ENCODE assay signal across 20 cellular contexts in genomic region chr2:129895526-129896082, GRCh38.
A peak's percentile ranks its signal among the peaks of the same experiment; 100 is the strongest.
DNase-seq lines count a peak whose midpoint lies in the region; ATAC-seq and TF ChIP-seq lines count a peak whose summit lies in the region.
"Had no signal": no experiment of that assay in that cellular context is flagged by ENCODE, and none has a peak within 500 bp of the region (broad histone marks: within the 10 kb centered on the region; RNA-seq: fewer than 3 reads in every experiment).

No MANE protein-coding gene starts in this region.

- no peak overlapping the region for H3K4me3 ChIP-seq in colonic mucosa
- no peak overlapping the region for H3K4me3 ChIP-seq in esophagus muscularis mucosa
- H3K4me3 ChIP-seq in vagina, result no peak overlapping the region
- no peak overlapping the region for H3K4me3 ChIP-seq in HAP-1
- H3K4me3 ChIP-seq: GM12878 had no signal

- intact Hi-C loops in colonic mucosa (cut with DNase I), result no loop called here
- intact Hi-C loops in esophagus muscularis mucosa (cut with DNase I), result no loop called here
- intact Hi-C loops in vagina (cut with DNase I), result no loop called here
- intact Hi-C loops in left colon (cut with DNase I, micrococcal nuclease), result no loop called here

- H3K4me1 ChIP-seq in colonic mucosa (no peaks in the 10 kb centered on the region), esophagus muscularis mucosa (no peaks in the 10 kb centered on the region), vagina (no peaks in the 10 kb centered on the region), HAP-1 (no peaks in the 10 kb centered on the region)
- H3K4me1 ChIP-seq: BE2C had no signal

- peak; percentile 6 for DNase-seq in colonic mucosa
- peak; percentile 77 for DNase-seq in esophagus muscularis mucosa (ENCODE audit: extremely low spot score)
- peak; percentile 35 for DNase-seq in mesenteric fat pad (ENCODE audit: low spot score)
- DNase-seq in vagina (ENCODE audit: extremely low spot score in 2 of 2), result peak; percentile 37 to 69
- DNase-seq in HAP-1 (ENCODE audit: low spot score in 2 of 2), result no peak
- no peak for DNase-seq in left colon
- DNase-seq: ACHN; BE2C; C1 segment of cervical spinal cord; CD4-positive, CD25-positive, alpha-beta regulatory T cell; CD8-positive, alpha-beta memory T cell; COR-L47; DMS 273 treated with DMSO at 0.1 percent for 48 hours; DMS53; DND-41; EL; GOT3; H7 had no signal

- no peak for TF ChIP-seq POLR2A in esophagus muscularis mucosa (IDR thresholded peaks at IDR 0.05; ENCODE audit: low read depth)
- TF ChIP-seq POLR2A in vagina (IDR thresholded peaks at IDR 0.05), result no peak

- no peaks in the 10 kb centered on the region for H3K36me3 ChIP-seq in colonic mucosa
- H3K36me3 ChIP-seq in esophagus muscularis mucosa, result no peaks in the 10 kb centered on the region
- H3K36me3 ChIP-seq in vagina, result no peaks in the 10 kb centered on the region
- no peaks in the 10 kb centered on the region for H3K36me3 ChIP-seq in HAP-1 (replicated peaks)
- H3K36me3 ChIP-seq: BE2C had no signal

- TF ChIP-seq EP300 in esophagus muscularis mucosa (IDR thresholded peaks at IDR 0.05), result no peak

- no peak for TF ChIP-seq CTCF in colonic mucosa (IDR thresholded peaks at IDR 0.05)
- no peak for TF ChIP-seq CTCF in esophagus muscularis mucosa (IDR thresholded peaks at IDR 0.05)
- TF ChIP-seq CTCF in vagina (IDR thresholded peaks at IDR 0.05), result no peak

- H3K27ac ChIP-seq in colonic mucosa (no peak overlapping the region), esophagus muscularis mucosa (replicated peaks in 1 of 4) (no peak overlapping the region), vagina (no peak overlapping the region)

- H3K9ac ChIP-seq in colonic mucosa (ENCODE audit: low read depth in 2 of 2, low read length in 2 of 2), result no peak overlapping the region

- in situ Hi-C loops in HAP-1 (cut with MboI; ENCODE audit: low sequenced_read_pairs), result no loop called here

- WGBS in esophagus muscularis mucosa, result 100% methylated on average over 2 of the region's 2 CpGs

- H3K9me3 ChIP-seq in colonic mucosa (no peaks in the 10 kb centered on the region), esophagus muscularis mucosa (peaks cover 0 to 4% (median 0%) of the 10 kb centered on the region in 4 donors), vagina (no peaks in the 10 kb centered on the region), HAP-1 (no peaks in the 10 kb centered on the region)
- H3K9me3 ChIP-seq: BE2C had no signal

- H3K27me3 ChIP-seq in colonic mucosa (no peaks in the 10 kb centered on the region), esophagus muscularis mucosa (peaks cover 0 to 36% (median 0%) of the 10 kb centered on the region in 4 donors), vagina (no peaks in the 10 kb centered on the region), HAP-1 (ENCODE audit: low read depth) (no peaks in the 10 kb centered on the region)
- H3K27me3 ChIP-seq: BE2C had no signal

- ATAC-seq in left colon (no peak), HG02763 (IDR thresholded peaks at IDR 0.05; ENCODE audit: unreplicated experiment) (no peak)
- ATAC-seq: GM12878 had no signal

Comparison
In these comparisons a context has a peak if more than half of its experiments do, and no peak if none do; other contexts are left out.
1. DNase-seq: peak in colonic mucosa (single experiment), esophagus muscularis mucosa (single experiment), mesenteric fat pad (single experiment) and vagina (2 of 2); none in HAP-1 (0 of 2) and left colon (0 of 2).